8 cellular contexts compared by ENCODE assay signal in the genomic region with DNA sequence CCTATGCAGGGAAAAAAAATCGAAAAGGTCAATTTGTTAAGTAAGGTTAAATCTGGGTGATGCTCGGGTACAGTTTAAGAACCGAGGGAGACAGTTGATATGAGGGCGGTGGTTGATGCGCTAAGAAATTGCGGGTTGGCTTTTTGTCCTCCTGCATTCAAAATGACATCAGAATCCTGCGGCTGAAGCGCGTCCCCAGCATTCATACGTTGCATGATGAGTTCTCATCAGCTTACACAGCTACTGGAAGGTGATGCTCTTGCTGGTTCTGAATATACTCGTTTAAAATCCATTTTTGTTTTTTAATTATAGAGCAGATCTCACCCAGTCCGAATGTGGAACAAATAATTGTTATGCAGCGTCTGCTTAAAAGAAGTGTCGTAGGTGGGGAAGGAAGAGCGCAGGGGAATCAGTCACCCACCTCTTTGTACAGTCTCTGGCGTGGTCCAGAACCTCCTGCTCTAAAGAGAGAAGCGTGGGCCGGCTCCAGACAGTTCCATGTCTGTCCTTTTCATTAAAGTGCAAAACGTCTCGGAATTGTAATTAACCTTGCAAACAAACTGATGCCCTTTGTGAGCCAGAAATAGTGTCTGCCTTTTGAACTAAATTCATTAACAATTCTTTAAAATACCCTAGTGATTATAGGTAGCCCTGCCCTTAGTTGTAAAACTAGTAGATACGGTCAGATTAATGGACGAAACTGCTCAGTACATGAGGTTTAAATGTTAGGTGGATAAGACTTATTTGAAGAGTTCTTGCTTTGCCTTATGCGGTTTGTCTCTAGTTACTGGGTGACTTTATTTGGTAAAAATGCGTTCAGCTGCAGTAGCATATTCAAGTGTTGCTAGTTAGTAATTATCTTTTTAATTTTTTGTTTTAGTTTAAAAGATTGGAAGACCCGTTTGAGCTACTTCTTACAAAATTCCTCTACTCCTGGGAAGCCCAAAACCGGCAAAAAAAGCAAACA. TPM values are rescaled to one million over a fixed set of nuclear protein-coding genes. Genes with fewer than 3 reads are reported as not detected.
DNase-seq lines count a peak whose midpoint lies in the region; ATAC-seq and TF ChIP-seq lines count a peak whose summit lies in the region.

No MANE protein-coding gene starts in this region.

- peaks cover 7% of the 10 kb centered on the region for H3K36me3 Mint-ChIP-seq in nephron progenitor cell (ENCODE audit: low read depth)

- peak overlapping the region; percentile 89 for H3K4me2 ChIP-seq in HCT116 (ENCODE audit: low read length)

- H3K9me3 ChIP-seq in HCT116 (ENCODE audit: control insufficient read depth in 1 of 2, insufficient read depth in 1 of 2, low read depth in 1 of 2, low read length in 2 of 2) (no peaks in the 10 kb centered on the region), tibial artery (no peaks in the 10 kb centered on the region)

- peak; percentile 38 for DNase-seq in AG10803 (ENCODE audit: low read depth)
- no peak for DNase-seq in HCT116 (ENCODE audit: low read depth, low spot score)
- peak; percentile 44 for DNase-seq in NCI-H82 treated with DMSO at 0.1 percent for 48 hours (lab: John Stamatoyannopoulos, UW; ENCODE audit: unreplicated experiment)
- DNase-seq in activated T-helper 1 cell treated with Interleukin-2 at 50 U/mL for 16 hours (ENCODE audit: low read depth), result peak; percentile 14
- DNase-seq in fibroblast of mammary gland (ENCODE audit: low read depth), result peak; percentile 73
- no peak for DNase-seq in nephron progenitor cell
- peak; percentile 37 to 74 for DNase-seq in tibial artery

- peak; percentile 2; the same call in 1 of the 2 replicates for TF ChIP-seq RAD21 in HCT116 (IDR thresholded peaks at IDR 0.05; ENCODE audit: low read depth)

- no peak for TF ChIP-seq POLR2A in HCT116 (IDR thresholded peaks at IDR 0.05; ENCODE audit: borderline replicate concordance, extremely low read depth, insufficient read depth, insufficient read length)

- RAD21 ChIA-PET in HCT116 (lab: Charles Lee; ENCODE audit: low non-redundant PET in 1 of 2, low total read pairs in 2 of 2, uncharacterized antibody in 2 of 2, unreplicated experiment in 2 of 2), result no interaction called here

- no peak for TF ChIP-seq CTCF in AG10803 (conservative IDR thresholded peaks at IDR 0.05; ENCODE audit: low read length)
- no peak for TF ChIP-seq CTCF in HCT116 (IDR thresholded peaks at IDR 0.05 in 2 of 3, conservative IDR thresholded peaks at IDR 0.05 in 1 of 3; ENCODE audit: borderline replicate concordance in 1 of 3, insufficient read depth in 1 of 3, low read depth in 2 of 3, low read length in 2 of 3)
- TF ChIP-seq CTCF in fibroblast of mammary gland (conservative IDR thresholded peaks at IDR 0.05; ENCODE audit: control insufficient read depth, insufficient read depth, low read depth, low read length), result no peak
- no peak for TF ChIP-seq CTCF in nephron progenitor cell (IDR thresholded peaks at IDR 0.05)
- no peak for TF ChIP-seq CTCF in tibial artery (IDR thresholded peaks at IDR 0.05)

- peak overlapping the region; percentile 98 for H3K4me3 Mint-ChIP-seq in nephron progenitor cell

- POLR2A ChIA-PET in HCT116 (lab: Charles Lee), result interaction anchor here (0.8 to 1.8 kb wide), 3 partner anchors 12 to 221 kb away, joined by 3 to 6 read pairs (median 3); no protein-coding TSS in a partner anchor

- BruUV-seq in HCT116 (replicated peaks; lab: Mats Ljungman, UMichigan), result TSS peak; percentile 81

- H3K9me3 Mint-ChIP-seq in nephron progenitor cell, result no peaks in the 10 kb centered on the region

- intact Hi-C loops in HCT116 (cut with micrococcal nuclease) (loop anchor here (5.0 kb wide), 1 partner anchor 313 kb away; a partner anchor contains a TSS), tibial artery (cut with DNase I; ENCODE audit: low total_unique reads) (loop anchor here (2.0 to 10.0 kb wide), 4 partner anchors 95 to 335 kb away; a partner anchor contains a TSS)

- peaks cover 53% of the 10 kb centered on the region for H3K4me1 Mint-ChIP-seq in nephron progenitor cell

- no peaks in the 10 kb centered on the region for H3K9me2 ChIP-seq in HCT116 (ENCODE audit: insufficient read depth)

- H3K27me3 ChIP-seq in HCT116 (ENCODE audit: insufficient read depth, low read length), result no peaks in the 10 kb centered on the region
- no peaks in the 10 kb centered on the region for H3K27me3 ChIP-seq in tibial artery

- H3K9ac ChIP-seq in HCT116 (ENCODE audit: low read length), result peak overlapping the region; percentile 83

- peak; percentile 7; the same call in 1 of the 2 replicates for ATAC-seq in HCT116
- ATAC-seq in GM21717 (IDR thresholded peaks at IDR 0.05; ENCODE audit: unreplicated experiment), result no peak

- H3K79me2 ChIP-seq in HCT116 (ENCODE audit: insufficient read depth, low read length), result peaks cover 19% of the 10 kb centered on the region

- H3K27me3 Mint-ChIP-seq in nephron progenitor cell (ENCODE audit: low read depth, poor library complexity), result no peaks in the 10 kb centered on the region

- CTCF ChIA-PET in HCT116 (lab: Charles Lee), result no interaction called here

- H2AFZ ChIP-seq in HCT116 (ENCODE audit: low read depth, low read length, poor library complexity, severe bottlenecking), result no peak overlapping the region

- H3K27ac Mint-ChIP-seq in nephron progenitor cell, result peak overlapping the region; percentile 95

- peaks cover 2 to 17% of the 10 kb centered on the region in 2 experiments; a peak in 1 of 4 replicates for H3K36me3 ChIP-seq in HCT116 (ENCODE audit: control insufficient read depth in 1 of 2, insufficient read depth in 2 of 2, low read length in 2 of 2)
- peaks cover 0 to 8% (median 7%) of the 10 kb centered on the region in 3 donors for H3K36me3 ChIP-seq in tibial artery

- H3K4me1 ChIP-seq in HCT116 (ENCODE audit: control insufficient read depth in 1 of 2, insufficient read depth in 2 of 2, low read length in 2 of 2) (peaks cover 13 to 37% of the 10 kb centered on the region in 2 experiments; a peak in 3 of 4 replicates), tibial artery (peaks cover 0 to 24% (median 8%) of the 10 kb centered on the region in 4 donors)

- H3K4me3 ChIP-seq in AG10803 (ENCODE audit: low read length), result peak overlapping the region; percentile 94
- peak overlapping the region; percentile 91 to 93 for H3K4me3 ChIP-seq in HCT116 (replicated peaks in 1 of 2; ENCODE audit: low read depth in 1 of 2, low read length in 2 of 2)
- H3K4me3 ChIP-seq in fibroblast of mammary gland (ENCODE audit: control insufficient read depth, low read depth, low read length), result peak overlapping the region; percentile 98
- H3K4me3 ChIP-seq in tibial artery, result peak overlapping the region; percentile 72 to 88

- H3K27ac ChIP-seq in HCT116 (ENCODE audit: low read depth, low read length) (peak overlapping the region; percentile 70; the same call in 1 of the 2 replicates), tibial artery (peak overlapping the region; percentile 84 to 87)

- no peaks in the 10 kb centered on the region for H4K20me1 ChIP-seq in HCT116 (ENCODE audit: insufficient read depth)

TF ChIP-seq in HCT116, 20 proteins besides CTCF, POLR2A, EP300 and RAD21:
- TF ChIP-seq ELF1 (IDR thresholded peaks at IDR 0.05; ENCODE audit: borderline replicate concordance, low read depth), result no peak
- TF ChIP-seq POLR2AphosphoS5 (IDR thresholded peaks at IDR 0.05; ENCODE audit: low read depth, low read length), result no peak
- no peak for TF ChIP-seq FOSL1 (IDR thresholded peaks at IDR 0.05; ENCODE audit: low read depth)
- TF ChIP-seq CBX3 (IDR thresholded peaks at IDR 0.05; ENCODE audit: low read depth), result no peak

RNA-seq across cellular contexts. Expression of a gene that starts 0.7 kb away (rescaled TPM):
- total RNA-seq in HCT116 (2021; ENCODE audit: unreplicated experiment), result 21.1 TPM
- 16.4 and 19.6 TPM in 2 replicates for polyA plus RNA-seq in HCT116 (2012)

Comparison
In these comparisons a context has a peak if more than half of its experiments do, and no peak if none do; other contexts are left out.
1. DNase-seq: peak in AG10803 (single experiment), NCI-H82 treated with DMSO at 0.1 percent for 48 hours (single experiment), activated T-helper 1 cell treated with Interleukin-2 at 50 U/mL for 16 hours (single experiment), fibroblast of mammary gland (single experiment) and tibial artery (2 of 2); none in HCT116 (single experiment) and nephron progenitor cell (single experiment).
2. Peak in every context shown above with its lines, with median percentiles within 50 percentile points of each other: H3K4me3 ChIP-seq.